In the genomic region with DNA sequence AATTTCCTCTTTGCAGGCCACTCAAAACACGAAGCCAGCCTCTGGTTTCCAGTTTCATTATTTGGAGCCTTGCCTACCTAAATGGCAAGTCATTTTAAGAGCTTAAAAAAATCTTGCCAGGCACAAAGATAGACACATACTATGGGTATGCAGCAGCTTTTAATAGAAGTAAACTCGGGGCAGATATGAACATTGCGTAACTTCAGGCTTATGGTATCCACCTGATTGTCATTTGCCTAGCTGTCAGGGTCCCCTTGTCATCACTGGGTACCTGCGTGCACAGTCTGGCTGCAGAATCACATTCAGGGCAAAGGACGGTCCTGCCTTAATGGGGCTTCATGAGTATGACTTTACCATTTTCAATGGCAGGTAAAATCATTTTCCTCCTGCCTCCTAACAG, we compare ENCODE assay signal across 29 cellular contexts.
DNase-seq lines count a peak whose midpoint lies in the region; ATAC-seq, FAIRE-seq and TF ChIP-seq lines count a peak whose summit lies in the region.
"Had no signal": no experiment of that assay in that cellular context is flagged by ENCODE, and none has a peak within 500 bp of the region (broad histone marks: within the 10 kb centered on the region; RNA-seq: fewer than 3 reads in every experiment).

No MANE protein-coding gene starts in this region.

- H3K36me3 ChIP-seq in HepG2 (replicated peaks in 1 of 2; ENCODE audit: control insufficient read depth in 1 of 2, insufficient read depth in 2 of 2, low read length in 2 of 2) (no peaks in the 10 kb centered on the region), right lobe of liver (no peaks in the 10 kb centered on the region)
- H3K36me3 ChIP-seq: colonic mucosa, Peyer's patch, SJSA1, tibial artery had no signal

- H3K27ac ChIP-seq in HepG2 (ENCODE audit: extremely low read length, insufficient read depth, low read length) (no peak overlapping the region), right lobe of liver (no peak overlapping the region)
- H3K27ac ChIP-seq: colonic mucosa, Peyer's patch, SJSA1, tibial artery had no signal

- DNase-seq in HepG2 (ENCODE audit: low spot score) (peak; percentile 11), right lobe of liver (no peak), fibroblast of peridontal ligament (ENCODE audit: extremely low read depth) (peak; percentile 23), C1 segment of cervical spinal cord (lab: John Stamatoyannopoulos, UW) (no peak)
- DNase-seq: activated CD4-positive, alpha-beta T cell treated with anti-CD3 and anti-CD28 coated beads for 36 hours; activated gamma-delta T cell treated with Interleukin-2 at 50 U/mL for 16 hours; activated T-cell treated with anti-CD3 and anti-CD28 coated beads, Interleukin-2, amount 50 U/mL, for 24 hours; AML-193; colonic mucosa; GDM1; GOT3; head of caudate nucleus; mesendoderm; naive B cell; NCI-H1048; NCI-H1930; NCI-H526; nucleus accumbens; Peyer's patch; retina; stimulated activated naive CD8-positive, alpha-beta T cell treated with anti-CD3 and anti-CD28 coated beads, Interleukin-15, amount 100 ng/mL, for 72 hours; T-helper 1 cell; tibial artery had no signal

- no TSS peak for BruUV-seq in HepG2 (replicated peaks; lab: Mats Ljungman, UMichigan)

- no peak for ATAC-seq in HepG2
- no peak for ATAC-seq in right lobe of liver
- ATAC-seq in HG02840 (IDR thresholded peaks at IDR 0.05; ENCODE audit: low FRiP score, unreplicated experiment): no peak
- ATAC-seq in HG02884 (IDR thresholded peaks at IDR 0.05; ENCODE audit: unreplicated experiment): no peak
- no peak for ATAC-seq in GM21367 (IDR thresholded peaks at IDR 0.05; ENCODE audit: unreplicated experiment)
- ATAC-seq: activated CD4-positive, alpha-beta T cell treated with anti-CD3 and anti-CD28 coated beads for 36 hours; stimulated activated naive CD8-positive, alpha-beta T cell treated with anti-CD3 and anti-CD28 coated beads, Interleukin-15, amount 100 ng/mL, for 72 hours had no signal

- H3K27ac Mint-ChIP-seq in nephron: peak overlapping the region; percentile 51 to 89 (median 55)
- H3K27ac Mint-ChIP-seq: activated CD4-positive, alpha-beta T cell treated with anti-CD3 and anti-CD28 coated beads for 36 hours; activated T-cell treated with anti-CD3 and anti-CD28 coated beads, Interleukin-2, amount 50 U/mL, for 24 hours; brain; naive B cell; stimulated activated naive CD8-positive, alpha-beta T cell treated with anti-CD3 and anti-CD28 coated beads, Interleukin-15, amount 100 ng/mL, for 72 hours had no signal

- H3K4me1 ChIP-seq in HepG2 (ENCODE audit: insufficient read depth, low read length): peaks cover 52% of the 10 kb centered on the region
- H3K4me1 ChIP-seq in right lobe of liver: peaks cover 0 to 15% (median 6%) of the 10 kb centered on the region in 4 donors
- H3K4me1 ChIP-seq: colonic mucosa, Peyer's patch, SJSA1 had no signal

- no peaks in the 10 kb centered on the region for H3K27me3 ChIP-seq in HepG2 (ENCODE audit: control insufficient read depth in 1 of 2, insufficient read depth in 2 of 2, low read length in 2 of 2)
- H3K27me3 ChIP-seq in right lobe of liver: no peaks in the 10 kb centered on the region
- H3K27me3 ChIP-seq: colonic mucosa, Peyer's patch, SJSA1, tibial artery had no signal

- H3K9me3 Mint-ChIP-seq in nephron: no peaks in the 10 kb centered on the region
- H3K9me3 Mint-ChIP-seq: activated T-cell treated with anti-CD3 and anti-CD28 coated beads, Interleukin-2, amount 50 U/mL, for 24 hours; brain; stimulated activated naive CD8-positive, alpha-beta T cell treated with anti-CD3 and anti-CD28 coated beads, Interleukin-15, amount 100 ng/mL, for 72 hours had no signal

- H3K79me2 ChIP-seq in HepG2 (ENCODE audit: insufficient read depth, low read length): no peaks in the 10 kb centered on the region

- POLR2A ChIA-PET in HepG2 (lab: Yijun Ruan, JAX): no interaction called here

- CTCF ChIA-PET in HepG2 (lab: Yijun Ruan, JAX; ENCODE audit: low intra/inter-chr PET ratio, low total read pairs): no interaction called here

- peaks cover 46% of the 10 kb centered on the region for H3K4me1 Mint-ChIP-seq in nephron
- H3K4me1 Mint-ChIP-seq: activated CD4-positive, alpha-beta T cell treated with anti-CD3 and anti-CD28 coated beads for 36 hours; naive B cell; stimulated activated naive CD8-positive, alpha-beta T cell treated with anti-CD3 and anti-CD28 coated beads, Interleukin-15, amount 100 ng/mL, for 72 hours had no signal

- TF ChIP-seq CTCF in HepG2 (CRISPR knock-in tag; IDR thresholded peaks at IDR 0.05): no peak
- no peak for TF ChIP-seq CTCF in right lobe of liver (IDR thresholded peaks at IDR 0.05)
- TF ChIP-seq CTCF in nephron (IDR thresholded peaks at IDR 0.05; ENCODE audit: unreplicated experiment in 3 of 3): no peak

- no peak for TF ChIP-seq RAD21 in HepG2 (CRISPR knock-in tag; IDR thresholded peaks at IDR 0.05)

- H4K20me1 ChIP-seq in HepG2 (ENCODE audit: insufficient read depth, low read length): no peaks in the 10 kb centered on the region

- in situ Hi-C loops in HepG2 (cut with HindIII; ENCODE audit: extremely low pct_ligation_motif_present, low pct_unique_long_range_greater_than_20kb): no loop called here

- TF ChIP-seq EP300 in HepG2 (IDR thresholded peaks at IDR 0.05; ENCODE audit: low read depth in 2 of 2, low read length in 2 of 2) (no peak), HepG2 (CRISPR knock-in tag; IDR thresholded peaks at IDR 0.05; ENCODE audit: borderline replicate concordance) (no peak)

- no peak overlapping the region for H3K4me2 ChIP-seq in HepG2 (ENCODE audit: low read depth, low read length)

- H3K9me3 ChIP-seq in HepG2 (ENCODE audit: low read length) (no peaks in the 10 kb centered on the region), right lobe of liver (no peaks in the 10 kb centered on the region)
- H3K9me3 ChIP-seq: colonic mucosa, Peyer's patch, SJSA1, tibial artery had no signal

- peaks cover 3% of the 10 kb centered on the region for H3K27me3 Mint-ChIP-seq in nephron (ENCODE audit: low read depth)
- H3K27me3 Mint-ChIP-seq: activated CD4-positive, alpha-beta T cell treated with anti-CD3 and anti-CD28 coated beads for 36 hours; activated T-cell treated with anti-CD3 and anti-CD28 coated beads, Interleukin-2, amount 50 U/mL, for 24 hours; naive B cell; stimulated activated naive CD8-positive, alpha-beta T cell treated with anti-CD3 and anti-CD28 coated beads, Interleukin-15, amount 100 ng/mL, for 72 hours had no signal

- no peak overlapping the region for H3K9ac ChIP-seq in HepG2 (ENCODE audit: insufficient read depth, low read depth, low read length)

- no peak overlapping the region for H3K4me3 ChIP-seq in HepG2 (replicated peaks in 1 of 3; ENCODE audit: insufficient read depth in 1 of 3, low read depth in 2 of 3, low read length in 3 of 3)
- no peak overlapping the region for H3K4me3 ChIP-seq in right lobe of liver
- H3K4me3 ChIP-seq: colonic mucosa, Peyer's patch, SJSA1, tibial artery had no signal

- no peak overlapping the region for H2AFZ ChIP-seq in HepG2 (ENCODE audit: low read length)

- intact Hi-C loops in HepG2 (cut with micrococcal nuclease; ENCODE audit: unreplicated experiment) (loop anchor here (10.0 kb wide), 1 partner anchor 606 kb away; no protein-coding TSS in a partner anchor), right lobe of liver (cut with DNase I) (no loop called here)

- no peaks in the 10 kb centered on the region for H3K36me3 Mint-ChIP-seq in nephron (ENCODE audit: low read depth)
- H3K36me3 Mint-ChIP-seq: brain, naive B cell had no signal

- FAIRE-seq in HepG2 (lab: Jason Lieb, UNC): no peak

- no peak overlapping the region for H3K4me3 Mint-ChIP-seq in nephron
- H3K4me3 Mint-ChIP-seq: activated CD4-positive, alpha-beta T cell treated with anti-CD3 and anti-CD28 coated beads for 36 hours; activated T-cell treated with anti-CD3 and anti-CD28 coated beads, Interleukin-2, amount 50 U/mL, for 24 hours; brain; naive B cell; stimulated activated naive CD8-positive, alpha-beta T cell treated with anti-CD3 and anti-CD28 coated beads, Interleukin-15, amount 100 ng/mL, for 72 hours had no signal

- 88% methylated on average over 5 of the region's 5 CpGs for WGBS in HepG2 (ENCODE audit: low lambda C conversion rate)
- 70% methylated on average over 5 of the region's 5 CpGs for WGBS in right lobe of liver (ENCODE audit: insufficient coverage, low coverage, low lambda C conversion rate, missing lambda C conversion rate)

- TF ChIP-seq POLR2A in HepG2 (IDR thresholded peaks at IDR 0.05; ENCODE audit: insufficient read depth in 1 of 2, low read depth in 2 of 2, low read length in 2 of 2) (no peak), right lobe of liver (IDR thresholded peaks at IDR 0.05) (no peak)

TF ChIP-seq in HepG2, 621 proteins besides CTCF, POLR2A, EP300 and RAD21:
- TF ChIP-seq SAP130 (CRISPR knock-in tag; IDR thresholded peaks at IDR 0.05; ENCODE audit: low read depth) (0 out of 2 replicates have a peak, but pooled peaks have one; percentile 15), CEBPG (CRISPR knock-in tag; IDR thresholded peaks at IDR 0.05) (peak; percentile 72), TGIF2 (CRISPR knock-in tag; IDR thresholded peaks at IDR 0.05) (peak; percentile 74; the same call in 1 of the 2 replicates), GABPB1 (CRISPR knock-in tag; IDR thresholded peaks at IDR 0.05) (no peak), CEBPB (IDR thresholded peaks at IDR 0.05; ENCODE audit: borderline replicate concordance, low read depth, low read length) (peak; percentile 85), EHMT2 (IDR thresholded peaks at IDR 0.05; ENCODE audit: borderline replicate concordance, low read depth, low read length) (no peak)
TF ChIP-seq in HepG2: peak in this region for 4.

Comparison
In these comparisons a context has a peak if more than half of its experiments do, and no peak if none do; other contexts are left out.
1. DNase-seq: peak in HepG2 (single experiment) and fibroblast of peridontal ligament (single experiment); none in right lobe of liver (0 of 3) and C1 segment of cervical spinal cord (0 of 14).